Comparison of ENCODE assay signal across 17 cellular contexts in the genomic region with DNA sequence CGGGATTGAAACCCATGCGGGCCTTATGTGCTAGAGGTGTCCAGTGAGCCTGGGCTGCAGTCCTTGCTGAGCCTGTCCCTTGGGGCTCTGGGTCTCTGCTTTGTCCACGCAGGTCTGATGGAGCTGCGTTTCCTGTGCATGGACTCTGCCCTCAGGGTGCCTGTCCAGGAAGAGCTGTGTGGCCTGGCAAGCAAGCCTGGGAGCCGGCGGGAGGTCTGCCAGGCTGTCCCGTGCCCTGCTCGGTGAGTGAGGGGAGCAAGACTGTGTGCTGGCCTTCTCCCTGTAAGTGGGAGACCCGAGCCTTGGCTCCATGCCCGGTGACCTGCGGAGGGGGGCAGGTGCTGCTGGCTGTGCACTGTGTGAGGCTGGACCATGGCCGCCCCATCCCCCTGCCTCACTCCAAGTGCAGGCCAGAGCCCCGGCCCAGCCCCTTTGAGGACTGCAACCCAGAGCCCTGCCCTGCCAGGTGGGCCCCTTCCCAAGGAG.
"Had no signal": no experiment of that assay in that cellular context is flagged by ENCODE, and none has a peak within 500 bp of the region (broad histone marks: within the 10 kb centered on the region; RNA-seq: fewer than 3 reads in every experiment).

No MANE protein-coding gene starts in this region.

- H3K4me3 ChIP-seq: ascending aorta, breast epithelium, heart right ventricle, mucosa of descending colon, skin epidermis had no signal

- ATAC-seq: activated CD8-positive, alpha-beta T cell treated with anti-CD3 and anti-CD28 coated beads for 36 hours; mucosa of descending colon; naive thymus-derived CD4-positive, alpha-beta T cell had no signal

- DNase-seq: activated CD4-positive, alpha-beta T cell treated with anti-CD3 and anti-CD28 coated beads for 48 hours; activated CD4-positive, CD25-positive, alpha-beta regulatory T cell; activated CD8-positive, alpha-beta T cell treated with anti-CD3 and anti-CD28 coated beads for 36 hours; activated naive CD4-positive, alpha-beta T cell treated with anti-CD3 and anti-CD28 coated beads, Interleukin-2, amount 10 ng/mL, durations not matched to agents 7 days and 5 days; activated T-cell treated with anti-CD3 and anti-CD28 coated beads, Interleukin-2, amount 50 U/mL, for 24 hours; cortex of kidney; heart right ventricle; kidney glomerular epithelial cell; mesenchymal stem cell; mucosa of descending colon; naive thymus-derived CD4-positive, alpha-beta T cell; stimulated activated CD4-positive, alpha-beta T cell treated with anti-CD3 and anti-CD28 coated beads, Interleukin-4, amount 100 ng/mL, for 1 hour; T-helper 1 cell; T-helper 9 cell had no signal

- H3K27ac ChIP-seq: ascending aorta, breast epithelium, heart right ventricle, skin epidermis had no signal

- H3K9me3 ChIP-seq: ascending aorta, breast epithelium, heart right ventricle, mucosa of descending colon had no signal

- H3K27me3 ChIP-seq: ascending aorta, breast epithelium, heart right ventricle had no signal

- H3K4me1 ChIP-seq: ascending aorta, breast epithelium, heart right ventricle had no signal

- H3K36me3 ChIP-seq: ascending aorta, breast epithelium, heart right ventricle had no signal
